In the genomic region with DNA sequence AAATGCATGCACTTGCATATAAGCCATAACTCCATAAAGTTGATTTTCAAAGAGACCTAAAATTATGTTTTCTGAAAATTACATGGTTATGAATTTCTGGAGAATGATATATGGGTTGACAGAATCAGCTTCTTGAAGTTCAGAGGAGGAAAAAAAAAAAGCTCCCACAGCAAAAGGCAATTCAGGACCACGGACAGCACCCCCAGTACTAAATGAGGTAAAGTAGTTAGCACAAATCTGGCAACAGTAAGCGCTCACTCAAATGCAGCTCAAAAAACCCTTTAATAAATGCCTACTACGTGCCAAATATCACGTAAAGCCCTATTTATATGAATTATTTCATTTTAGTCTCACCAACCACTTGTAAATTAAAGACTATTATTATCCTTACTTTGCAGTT, we compare ENCODE assay signal across 1 cellular context.
TF ChIP-seq lines count a peak whose summit lies in the region.

No MANE protein-coding gene starts in this region.

TF ChIP-seq in HepG2, 621 proteins besides CTCF, POLR2A, EP300 and RAD21 (continued from another document and continues in another):
- TF ChIP-seq, protein P1, sequence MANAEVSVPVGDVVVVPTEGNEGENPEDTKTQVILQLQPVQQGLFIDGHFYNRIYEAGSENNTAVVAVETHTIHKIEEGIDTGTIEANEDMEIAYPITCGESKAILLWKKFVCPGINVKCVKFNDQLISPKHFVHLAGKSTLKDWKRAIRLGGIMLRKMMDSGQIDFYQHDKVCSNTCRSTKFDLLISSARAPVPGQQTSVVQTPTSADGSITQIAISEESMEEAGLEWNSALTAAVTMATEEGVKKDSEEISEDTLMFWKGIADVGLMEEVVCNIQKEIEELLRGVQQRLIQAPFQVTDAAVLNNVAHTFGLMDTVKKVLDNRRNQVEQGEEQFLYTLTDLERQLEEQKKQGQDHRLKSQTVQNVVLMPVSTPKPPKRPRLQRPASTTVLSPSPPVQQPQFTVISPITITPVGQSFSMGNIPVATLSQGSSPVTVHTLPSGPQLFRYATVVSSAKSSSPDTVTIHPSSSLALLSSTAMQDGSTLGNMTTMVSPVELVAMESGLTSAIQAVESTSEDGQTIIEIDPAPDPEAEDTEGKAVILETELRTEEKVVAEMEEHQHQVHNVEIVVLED (CRISPR knock-in tag; IDR thresholded peaks at IDR 0.05; ENCODE audit: borderline replicate concordance): no peak
- TF ChIP-seq HNRNPH1 (optimal IDR thresholded peaks at IDR 0.05; ENCODE audit: low read depth, low read length) (no peak), SP2 (CRISPR knock-in tag; IDR thresholded peaks at IDR 0.05) (no peak), SRSF1 (optimal IDR thresholded peaks at IDR 0.05; ENCODE audit: low read depth, low read length) (no peak), RXRA (CRISPR knock-in tag; IDR thresholded peaks at IDR 0.05) (no peak), ZNF557 (CRISPR knock-in tag; IDR thresholded peaks at IDR 0.05) (peak; percentile 89), POLR2AphosphoS2 (IDR thresholded peaks at IDR 0.05; ENCODE audit: low read depth, low read length) (no peak), WIZ (CRISPR knock-in tag; IDR thresholded peaks at IDR 0.05) (peak; percentile 93; the same call in 1 of the 2 replicates), SUZ12 (IDR thresholded peaks at IDR 0.05; ENCODE audit: low read depth, low read length) (no peak), ZNF619 (CRISPR knock-in tag; IDR thresholded peaks at IDR 0.05) (no peak), ZNF143 (CRISPR knock-in tag; IDR thresholded peaks at IDR 0.05) (no peak), PAX8 (CRISPR knock-in tag; IDR thresholded peaks at IDR 0.05; ENCODE audit: borderline replicate concordance) (no peak), ZKSCAN5 (CRISPR knock-in tag; IDR thresholded peaks at IDR 0.05) (no peak), ETV5 (CRISPR knock-in tag; IDR thresholded peaks at IDR 0.05; ENCODE audit: borderline replicate concordance) (no peak), SIX1 (CRISPR knock-in tag; IDR thresholded peaks at IDR 0.05; ENCODE audit: borderline replicate concordance) (peak; percentile 66), ZNF335 (CRISPR knock-in tag; IDR thresholded peaks at IDR 0.05) (0 out of 2 replicates have a peak, but pooled peaks have one; percentile 43), ATF1 (CRISPR knock-in tag; IDR thresholded peaks at IDR 0.05) (0 out of 2 replicates have a peak, but pooled peaks have one; percentile 16), ZNF225 (CRISPR knock-in tag; IDR thresholded peaks at IDR 0.05) (no peak), IKZF4 (CRISPR knock-in tag; IDR thresholded peaks at IDR 0.05; ENCODE audit: borderline replicate concordance, low read depth, not compliant biosample characterization) (no peak), KDM4B (CRISPR knock-in tag; IDR thresholded peaks at IDR 0.05) (no peak), ZNF713 (CRISPR knock-in tag; IDR thresholded peaks at IDR 0.05) (no peak), TFDP2 (CRISPR knock-in tag; IDR thresholded peaks at IDR 0.05) (no peak), HNF4A (CRISPR knock-in tag; IDR thresholded peaks at IDR 0.05) (no peak), HOXA7 (CRISPR knock-in tag; IDR thresholded peaks at IDR 0.05) (no peak), KDM1A (CRISPR knock-in tag; IDR thresholded peaks at IDR 0.05) (no peak), ZBTB44 (CRISPR knock-in tag; IDR thresholded peaks at IDR 0.05) (peak; percentile 92; the same call in 1 of the 2 replicates), ELK4 (CRISPR knock-in tag; IDR thresholded peaks at IDR 0.05; ENCODE audit: borderline replicate concordance) (no peak), JUND (CRISPR knock-in tag; IDR thresholded peaks at IDR 0.05) (no peak), JUN (CRISPR knock-in tag; IDR thresholded peaks at IDR 0.05) (no peak)
- TF ChIP-seq, protein P2, sequence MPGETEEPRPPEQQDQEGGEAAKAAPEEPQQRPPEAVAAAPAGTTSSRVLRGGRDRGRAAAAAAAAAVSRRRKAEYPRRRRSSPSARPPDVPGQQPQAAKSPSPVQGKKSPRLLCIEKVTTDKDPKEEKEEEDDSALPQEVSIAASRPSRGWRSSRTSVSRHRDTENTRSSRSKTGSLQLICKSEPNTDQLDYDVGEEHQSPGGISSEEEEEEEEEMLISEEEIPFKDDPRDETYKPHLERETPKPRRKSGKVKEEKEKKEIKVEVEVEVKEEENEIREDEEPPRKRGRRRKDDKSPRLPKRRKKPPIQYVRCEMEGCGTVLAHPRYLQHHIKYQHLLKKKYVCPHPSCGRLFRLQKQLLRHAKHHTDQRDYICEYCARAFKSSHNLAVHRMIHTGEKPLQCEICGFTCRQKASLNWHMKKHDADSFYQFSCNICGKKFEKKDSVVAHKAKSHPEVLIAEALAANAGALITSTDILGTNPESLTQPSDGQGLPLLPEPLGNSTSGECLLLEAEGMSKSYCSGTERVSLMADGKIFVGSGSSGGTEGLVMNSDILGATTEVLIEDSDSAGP (CRISPR knock-in tag; IDR thresholded peaks at IDR 0.05; ENCODE audit: borderline replicate concordance): no peak
- TF ChIP-seq, protein P3, sequence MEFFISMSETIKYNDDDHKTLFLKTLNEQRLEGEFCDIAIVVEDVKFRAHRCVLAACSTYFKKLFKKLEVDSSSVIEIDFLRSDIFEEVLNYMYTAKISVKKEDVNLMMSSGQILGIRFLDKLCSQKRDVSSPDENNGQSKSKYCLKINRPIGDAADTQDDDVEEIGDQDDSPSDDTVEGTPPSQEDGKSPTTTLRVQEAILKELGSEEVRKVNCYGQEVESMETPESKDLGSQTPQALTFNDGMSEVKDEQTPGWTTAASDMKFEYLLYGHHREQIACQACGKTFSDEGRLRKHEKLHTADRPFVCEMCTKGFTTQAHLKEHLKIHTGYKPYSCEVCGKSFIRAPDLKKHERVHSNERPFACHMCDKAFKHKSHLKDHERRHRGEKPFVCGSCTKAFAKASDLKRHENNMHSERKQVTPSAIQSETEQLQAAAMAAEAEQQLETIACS (CRISPR knock-in tag; IDR thresholded peaks at IDR 0.05): no peak
- TF ChIP-seq, protein P4, sequence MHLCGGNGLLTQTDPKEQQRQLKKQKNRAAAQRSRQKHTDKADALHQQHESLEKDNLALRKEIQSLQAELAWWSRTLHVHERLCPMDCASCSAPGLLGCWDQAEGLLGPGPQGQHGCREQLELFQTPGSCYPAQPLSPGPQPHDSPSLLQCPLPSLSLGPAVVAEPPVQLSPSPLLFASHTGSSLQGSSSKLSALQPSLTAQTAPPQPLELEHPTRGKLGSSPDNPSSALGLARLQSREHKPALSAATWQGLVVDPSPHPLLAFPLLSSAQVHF (CRISPR knock-in tag; IDR thresholded peaks at IDR 0.05): no peak
- TF ChIP-seq, protein P5, sequence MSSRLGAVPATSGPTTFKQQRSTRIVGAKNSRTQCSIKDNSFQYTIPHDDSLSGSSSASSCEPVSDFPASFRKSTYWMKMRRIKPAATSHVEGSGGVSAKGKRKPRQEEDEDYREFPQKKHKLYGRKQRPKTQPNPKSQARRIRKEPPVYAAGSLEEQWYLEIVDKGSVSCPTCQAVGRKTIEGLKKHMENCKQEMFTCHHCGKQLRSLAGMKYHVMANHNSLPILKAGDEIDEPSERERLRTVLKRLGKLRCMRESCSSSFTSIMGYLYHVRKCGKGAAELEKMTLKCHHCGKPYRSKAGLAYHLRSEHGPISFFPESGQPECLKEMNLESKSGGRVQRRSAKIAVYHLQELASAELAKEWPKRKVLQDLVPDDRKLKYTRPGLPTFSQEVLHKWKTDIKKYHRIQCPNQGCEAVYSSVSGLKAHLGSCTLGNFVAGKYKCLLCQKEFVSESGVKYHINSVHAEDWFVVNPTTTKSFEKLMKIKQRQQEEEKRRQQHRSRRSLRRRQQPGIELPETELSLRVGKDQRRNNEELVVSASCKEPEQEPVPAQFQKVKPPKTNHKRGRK (CRISPR knock-in tag; IDR thresholded peaks at IDR 0.05): no peak
- TF ChIP-seq, protein P6, sequence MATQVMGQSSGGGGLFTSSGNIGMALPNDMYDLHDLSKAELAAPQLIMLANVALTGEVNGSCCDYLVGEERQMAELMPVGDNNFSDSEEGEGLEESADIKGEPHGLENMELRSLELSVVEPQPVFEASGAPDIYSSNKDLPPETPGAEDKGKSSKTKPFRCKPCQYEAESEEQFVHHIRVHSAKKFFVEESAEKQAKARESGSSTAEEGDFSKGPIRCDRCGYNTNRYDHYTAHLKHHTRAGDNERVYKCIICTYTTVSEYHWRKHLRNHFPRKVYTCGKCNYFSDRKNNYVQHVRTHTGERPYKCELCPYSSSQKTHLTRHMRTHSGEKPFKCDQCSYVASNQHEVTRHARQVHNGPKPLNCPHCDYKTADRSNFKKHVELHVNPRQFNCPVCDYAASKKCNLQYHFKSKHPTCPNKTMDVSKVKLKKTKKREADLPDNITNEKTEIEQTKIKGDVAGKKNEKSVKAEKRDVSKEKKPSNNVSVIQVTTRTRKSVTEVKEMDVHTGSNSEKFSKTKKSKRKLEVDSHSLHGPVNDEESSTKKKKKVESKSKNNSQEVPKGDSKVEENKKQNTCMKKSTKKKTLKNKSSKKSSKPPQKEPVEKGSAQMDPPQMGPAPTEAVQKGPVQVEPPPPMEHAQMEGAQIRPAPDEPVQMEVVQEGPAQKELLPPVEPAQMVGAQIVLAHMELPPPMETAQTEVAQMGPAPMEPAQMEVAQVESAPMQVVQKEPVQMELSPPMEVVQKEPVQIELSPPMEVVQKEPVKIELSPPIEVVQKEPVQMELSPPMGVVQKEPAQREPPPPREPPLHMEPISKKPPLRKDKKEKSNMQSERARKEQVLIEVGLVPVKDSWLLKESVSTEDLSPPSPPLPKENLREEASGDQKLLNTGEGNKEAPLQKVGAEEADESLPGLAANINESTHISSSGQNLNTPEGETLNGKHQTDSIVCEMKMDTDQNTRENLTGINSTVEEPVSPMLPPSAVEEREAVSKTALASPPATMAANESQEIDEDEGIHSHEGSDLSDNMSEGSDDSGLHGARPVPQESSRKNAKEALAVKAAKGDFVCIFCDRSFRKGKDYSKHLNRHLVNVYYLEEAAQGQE (IDR thresholded peaks at IDR 0.05; ENCODE audit: borderline replicate concordance in 1 of 2, low read depth in 1 of 2, low read length in 2 of 2): peak; percentile 87 to 100
- TF ChIP-seq, protein P7, sequence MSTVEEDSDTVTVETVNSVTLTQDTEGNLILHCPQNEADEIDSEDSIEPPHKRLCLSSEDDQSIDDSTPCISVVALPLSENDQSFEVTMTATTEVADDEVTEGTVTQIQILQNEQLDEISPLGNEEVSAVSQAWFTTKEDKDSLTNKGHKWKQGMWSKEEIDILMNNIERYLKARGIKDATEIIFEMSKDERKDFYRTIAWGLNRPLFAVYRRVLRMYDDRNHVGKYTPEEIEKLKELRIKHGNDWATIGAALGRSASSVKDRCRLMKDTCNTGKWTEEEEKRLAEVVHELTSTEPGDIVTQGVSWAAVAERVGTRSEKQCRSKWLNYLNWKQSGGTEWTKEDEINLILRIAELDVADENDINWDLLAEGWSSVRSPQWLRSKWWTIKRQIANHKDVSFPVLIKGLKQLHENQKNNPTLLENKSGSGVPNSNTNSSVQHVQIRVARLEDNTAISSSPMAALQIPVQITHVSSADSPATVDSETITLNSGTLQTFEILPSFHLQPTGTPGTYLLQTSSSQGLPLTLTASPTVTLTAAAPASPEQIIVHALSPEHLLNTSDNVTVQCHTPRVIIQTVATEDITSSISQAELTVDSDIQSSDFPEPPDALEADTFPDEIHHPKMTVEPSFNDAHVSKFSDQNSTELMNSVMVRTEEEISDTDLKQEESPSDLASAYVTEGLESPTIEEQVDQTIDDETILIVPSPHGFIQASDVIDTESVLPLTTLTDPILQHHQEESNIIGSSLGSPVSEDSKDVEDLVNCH (CRISPR knock-in tag; IDR thresholded peaks at IDR 0.05): no peak
- TF ChIP-seq, protein P8, sequence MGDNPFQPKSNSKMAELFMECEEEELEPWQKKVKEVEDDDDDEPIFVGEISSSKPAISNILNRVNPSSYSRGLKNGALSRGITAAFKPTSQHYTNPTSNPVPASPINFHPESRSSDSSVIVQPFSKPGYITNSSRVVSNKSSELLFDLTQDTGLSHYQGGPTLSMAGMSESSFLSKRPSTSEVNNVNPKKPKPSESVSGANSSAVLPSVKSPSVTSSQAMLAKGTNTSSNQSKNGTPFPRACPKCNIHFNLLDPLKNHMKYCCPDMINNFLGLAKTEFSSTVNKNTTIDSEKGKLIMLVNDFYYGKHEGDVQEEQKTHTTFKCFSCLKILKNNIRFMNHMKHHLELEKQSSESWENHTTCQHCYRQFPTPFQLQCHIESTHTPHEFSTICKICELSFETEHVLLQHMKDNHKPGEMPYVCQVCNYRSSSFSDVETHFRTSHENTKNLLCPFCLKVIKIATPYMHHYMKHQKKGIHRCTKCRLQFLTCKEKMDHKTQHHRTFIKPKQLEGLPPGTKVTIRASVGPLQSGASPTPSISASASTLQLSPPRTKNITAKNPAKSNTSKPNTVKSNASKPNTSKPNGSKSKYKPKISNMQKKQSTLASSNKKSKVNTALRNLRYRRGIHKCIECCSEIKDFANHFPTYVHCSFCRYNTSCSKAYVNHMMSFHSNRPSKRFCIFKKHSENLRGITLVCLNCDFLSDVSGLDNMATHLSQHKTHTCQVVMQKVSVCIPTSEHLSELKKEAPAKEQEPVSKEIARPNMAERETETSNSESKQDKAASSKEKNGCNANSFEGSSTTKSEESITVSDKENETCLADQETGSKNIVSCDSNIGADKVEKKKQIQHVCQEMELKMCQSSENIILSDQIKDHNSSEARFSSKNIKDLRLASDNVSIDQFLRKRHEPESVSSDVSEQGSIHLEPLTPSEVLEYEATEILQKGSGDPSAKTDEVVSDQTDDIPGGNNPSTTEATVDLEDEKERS (CRISPR knock-in tag; IDR thresholded peaks at IDR 0.05): no peak
